In genomic region chrX:53261573-53261972, GRCh38 we compare ENCODE assay signal across 18 cellular contexts. TPM values are rescaled to one million over a fixed set of nuclear protein-coding genes. Genes with fewer than 3 reads are reported as not detected.
A peak's percentile ranks its signal among the peaks of the same experiment; 100 is the strongest.
DNase-seq lines count a peak whose midpoint lies in the region; ATAC-seq, FAIRE-seq and TF ChIP-seq lines count a peak whose summit lies in the region.
"Had no signal": no experiment of that assay in that cellular context is flagged by ENCODE, and none has a peak within 500 bp of the region (broad histone marks: within the 10 kb centered on the region; RNA-seq: fewer than 3 reads in every experiment).

No MANE protein-coding gene starts in this region.

- H3K27ac Mint-ChIP-seq in activated naive CD4-positive, alpha-beta T cell treated with anti-CD3 and anti-CD28 coated beads, Interleukin-2, amount 10 ng/mL, durations not matched to agents 7 days and 5 days: no peak overlapping the region
- H3K27ac Mint-ChIP-seq in stimulated activated naive B cell treated with anti-CD40 and anti-IgM and Interleukin-4, amounts not matched to agents 10 μg/mL and 1 μg/mL and 100 μg/mL, for 72 hours: no peak overlapping the region
- H3K27ac Mint-ChIP-seq: activated naive CD4-positive, alpha-beta T cell treated with anti-CD3 and anti-CD28 coated beads for 36 hours; activated T-cell treated with anti-CD3 and anti-CD28 coated beads, Interleukin-2, amount 50 U/mL, for 24 hours had no signal

- no peaks in the 10 kb centered on the region for H3K9me3 ChIP-seq in K562 (replicated peaks; ENCODE audit: control insufficient read depth, insufficient read depth, low read depth, low read length)
- H3K9me3 ChIP-seq: colonic mucosa, heart left ventricle, neutrophil, SJSA1 had no signal

- intact Hi-C loops in K562 (cut with micrococcal nuclease): no loop called here

- H3K4me3 ChIP-seq in K562: no peak overlapping the region
- no peak overlapping the region for H3K4me3 ChIP-seq in coronary artery
- H3K4me3 ChIP-seq: colonic mucosa, heart left ventricle, SJSA1 had no signal

- no TSS peak for BruUV-seq in K562 (replicated peaks; lab: Mats Ljungman, UMichigan)

- ATAC-seq in K562: no peak
- ATAC-seq in stimulated activated naive B cell treated with anti-CD40 and anti-IgM and Interleukin-4, amounts not matched to agents 10 μg/mL and 1 μg/mL and 100 μg/mL, for 72 hours (replicated peaks): peak; percentile 38 to 47
- no peak for ATAC-seq in HG02571 (IDR thresholded peaks at IDR 0.05; ENCODE audit: unreplicated experiment)
- ATAC-seq: heart left ventricle had no signal

- H3K27ac ChIP-seq in K562 (ENCODE audit: extremely low read depth, low read depth, low read length) (no peak overlapping the region), coronary artery (no peak overlapping the region)
- H3K27ac ChIP-seq: colonic mucosa, heart left ventricle, neutrophil, SJSA1 had no signal

- peaks cover 26% of the 10 kb centered on the region for H3K4me1 Mint-ChIP-seq in activated naive CD4-positive, alpha-beta T cell treated with anti-CD3 and anti-CD28 coated beads, Interleukin-2, amount 10 ng/mL, durations not matched to agents 7 days and 5 days
- H3K4me1 Mint-ChIP-seq in stimulated activated naive B cell treated with anti-CD40 and anti-IgM and Interleukin-4, amounts not matched to agents 10 μg/mL and 1 μg/mL and 100 μg/mL, for 72 hours: peaks cover 18 to 20% of the 10 kb centered on the region in 2 donors

- POLR2A ChIA-PET in K562 (lab: Yijun Ruan, JAX): interaction anchor here (0.7 kb wide), 1 partner anchor 9 kb away, joined by 3 read pairs; no protein-coding TSS in a partner anchor

- TF ChIP-seq CTCF in K562 (IDR thresholded peaks at IDR 0.05 in 2 of 3, conservative IDR thresholded peaks at IDR 0.05 in 1 of 3; ENCODE audit: insufficient read depth in 2 of 3, low read depth in 1 of 3, low read length in 3 of 3) (no peak), coronary artery (IDR thresholded peaks at IDR 0.05) (no peak)

- FAIRE-seq in K562 (lab: Jason Lieb, UNC): no peak

- DNase-seq in activated naive CD4-positive, alpha-beta T cell treated with anti-CD3 and anti-CD28 coated beads, Interleukin-2, amount 10 ng/mL, durations not matched to agents 7 days and 5 days: peak; percentile 32
- DNase-seq in activated naive CD4-positive, alpha-beta T cell treated with Interleukin-2 at 50 U/mL for 16 hours: no peak
- DNase-seq in MV-4-11 (lab: John Stamatoyannopoulos, UW) (peak; percentile 32), K562 (ENCODE audit: extremely low read depth in 1 of 4, low spot score in 3 of 4) (no peak), coronary artery (ENCODE audit: low spot score) (no peak)
- no peak for DNase-seq in stimulated activated naive B cell treated with anti-CD40 and anti-IgM and Interleukin-4, amounts not matched to agents 10 μg/mL and 1 μg/mL and 100 μg/mL, for 72 hours
- DNase-seq in activated CD8-positive, alpha-beta memory T cell treated with anti-CD3 and anti-CD28 coated beads, Interleukin-2, amount 50 U/mL, for 4 hours: no peak
- DNase-seq: activated naive CD4-positive, alpha-beta T cell treated with anti-CD3 and anti-CD28 coated beads for 36 hours; activated T-cell treated with anti-CD3 and anti-CD28 coated beads, Interleukin-2, amount 50 U/mL, for 24 hours; colonic mucosa; DND-41; heart left ventricle; NCI-H1417 treated with DMSO at 0.1 percent for 48 hours; NCI-H748 treated with DMSO at 0.1 percent for 48 hours; T1000 had no signal

- peaks cover 2% of the 10 kb centered on the region; the same call in 1 of the 3 replicates for H3K36me3 ChIP-seq in K562 (ENCODE audit: control insufficient read depth, insufficient read depth, low read length)
- H3K36me3 ChIP-seq: colonic mucosa, heart left ventricle, neutrophil, SJSA1 had no signal

- H3K36me3 Mint-ChIP-seq in activated naive CD4-positive, alpha-beta T cell treated with anti-CD3 and anti-CD28 coated beads, Interleukin-2, amount 10 ng/mL, durations not matched to agents 7 days and 5 days: no peaks in the 10 kb centered on the region
- H3K36me3 Mint-ChIP-seq in stimulated activated naive B cell treated with anti-CD40 and anti-IgM and Interleukin-4, amounts not matched to agents 10 μg/mL and 1 μg/mL and 100 μg/mL, for 72 hours: no peaks in the 10 kb centered on the region

- peaks cover 6% of the 10 kb centered on the region; the same call in 2 of the 3 replicates for H3K79me2 ChIP-seq in K562 (ENCODE audit: control insufficient read depth, insufficient read depth, low read length)

- H3K4me2 ChIP-seq in K562 (ENCODE audit: insufficient read depth, low read length): no peak overlapping the region

- WGBS in K562 (ENCODE audit: insufficient coverage, low coverage, missing lambda C conversion rate): 16% methylated on average over 6 of the region's 6 CpGs

- H3K4me1 ChIP-seq in K562 (replicated peaks in 1 of 2; ENCODE audit: control insufficient read depth in 2 of 2, insufficient read depth in 2 of 2, low read length in 2 of 2): peaks cover 51% of the 10 kb centered on the region in 2 experiments; a peak in 4 of 5 replicates
- H3K4me1 ChIP-seq: colonic mucosa had no signal

- in situ Hi-C loops in K562 (cut with MboI): no loop called here

- no peaks in the 10 kb centered on the region for H4K20me1 ChIP-seq in K562 (replicated peaks; ENCODE audit: control insufficient read depth, insufficient read depth, low read length)

- H2AFZ ChIP-seq in K562 (ENCODE audit: low read depth, low read length): no peak overlapping the region

- TF ChIP-seq EP300 in K562 (IDR thresholded peaks at IDR 0.05; ENCODE audit: low read length): no peak

- H3K27me3 Mint-ChIP-seq in activated naive CD4-positive, alpha-beta T cell treated with anti-CD3 and anti-CD28 coated beads, Interleukin-2, amount 10 ng/mL, durations not matched to agents 7 days and 5 days: peaks cover 42% of the 10 kb centered on the region
- peaks cover 7 to 58% of the 10 kb centered on the region in 2 donors for H3K27me3 Mint-ChIP-seq in stimulated activated naive B cell treated with anti-CD40 and anti-IgM and Interleukin-4, amounts not matched to agents 10 μg/mL and 1 μg/mL and 100 μg/mL, for 72 hours

- no peaks in the 10 kb centered on the region for H3K9me1 ChIP-seq in K562 (ENCODE audit: control insufficient read depth, insufficient read depth, low read length)

- TF ChIP-seq POLR2A in K562 (conservative IDR thresholded peaks at IDR 0.05): no peak

- no peaks in the 10 kb centered on the region for H3K27me3 ChIP-seq in K562 (ENCODE audit: control insufficient read depth in 2 of 2, insufficient read depth in 2 of 2, low read length in 2 of 2)
- H3K27me3 ChIP-seq: colonic mucosa, SJSA1 had no signal

- CTCF ChIA-PET in activated naive CD4-positive, alpha-beta T cell treated with anti-CD3 and anti-CD28 coated beads, Interleukin-2, amount 10 ng/mL, durations not matched to agents 7 days and 5 days (lab: Charles Lee): no interaction called here
- CTCF ChIA-PET in K562 (lab: Yijun Ruan, JAX; ENCODE audit: low intra/inter-chr PET ratio): no interaction called here

- H3K9me3 Mint-ChIP-seq in activated naive CD4-positive, alpha-beta T cell treated with anti-CD3 and anti-CD28 coated beads, Interleukin-2, amount 10 ng/mL, durations not matched to agents 7 days and 5 days: no peaks in the 10 kb centered on the region
- no peaks in the 10 kb centered on the region for H3K9me3 Mint-ChIP-seq in stimulated activated naive B cell treated with anti-CD40 and anti-IgM and Interleukin-4, amounts not matched to agents 10 μg/mL and 1 μg/mL and 100 μg/mL, for 72 hours
- H3K9me3 Mint-ChIP-seq: activated naive CD4-positive, alpha-beta T cell treated with anti-CD3 and anti-CD28 coated beads for 36 hours; activated T-cell treated with anti-CD3 and anti-CD28 coated beads, Interleukin-2, amount 50 U/mL, for 24 hours had no signal

- H3K4me3 Mint-ChIP-seq in activated naive CD4-positive, alpha-beta T cell treated with anti-CD3 and anti-CD28 coated beads, Interleukin-2, amount 10 ng/mL, durations not matched to agents 7 days and 5 days: no peak overlapping the region
- H3K4me3 Mint-ChIP-seq in stimulated activated naive B cell treated with anti-CD40 and anti-IgM and Interleukin-4, amounts not matched to agents 10 μg/mL and 1 μg/mL and 100 μg/mL, for 72 hours: no peak overlapping the region
- H3K4me3 Mint-ChIP-seq: activated naive CD4-positive, alpha-beta T cell treated with anti-CD3 and anti-CD28 coated beads for 36 hours; activated T-cell treated with anti-CD3 and anti-CD28 coated beads, Interleukin-2, amount 50 U/mL, for 24 hours had no signal

- H3K9ac ChIP-seq in K562 (ENCODE audit: insufficient read depth in 1 of 2, low read depth in 2 of 2, low read length in 2 of 2): no peak overlapping the region

- no peak for TF ChIP-seq RAD21 in K562 (CRISPR knock-in tag; conservative IDR thresholded peaks at IDR 0.05 in 1 of 2, IDR thresholded peaks at IDR 0.05 in 1 of 2)

RNA-seq across cellular contexts. Expression of gene IQSEC2, which starts 19.8 kb away (rescaled TPM):
- 57.2 and 111 TPM in 2 replicates for total RNA-seq in K562 (2011; cell fraction: chromatin; rRNA removed; ENCODE audit: low replicate concordance)
- total RNA-seq in K562 (2011; cell fraction: nucleolus; rRNA removed): 39.6 and 44.2 TPM in 2 replicates
- 63.2 and 85.5 TPM in 2 replicates for total RNA-seq in K562 (2011; cell fraction: nucleoplasm; rRNA removed)
- total RNA-seq in K562 (2014; rRNA removed) (18.9 and 20.1 TPM in 2 replicates), K562 (2014; rRNA removed; fragmentation: Illumina TruSeq; extraction: Trizol) (12.3 TPM in 2 replicates), K562 (2015; rRNA removed; fragmentation: Illumina TruSeq; extraction: Trizol) (10.5 and 11.5 TPM in 2 replicates), K562 (2021) (35.9 and 41.8 TPM in 2 replicates)
- polyA plus RNA-seq in K562 (2011; rRNA removed) (23.9 and 25.8 TPM in 2 replicates), K562 (2014; fragmentation: Illumina TruSeq; extraction: Trizol) (31.4 and 32.8 TPM in 2 replicates), K562 (2014; fragmentation: Nextera tagmentation; extraction: Ambion mirVana) (1 to 10 TPM; 2.7 to 2.8 TPM), K562 (2014; rRNA removed) (25.6 and 29.4 TPM in 2 replicates)
- 17.7 and 23.5 TPM in 2 replicates for polyA plus RNA-seq in K562 (2011; cell fraction: cytosol; rRNA removed)
- 55.7 and 92.8 TPM in 2 replicates for polyA plus RNA-seq in K562 (2011; cell fraction: nucleus; rRNA removed)
- 24.4 and 70.9 TPM in 2 replicates for polyA plus RNA-seq in K562 (2012)
- 14.2 and 18.2 TPM in 2 replicates for polyA minus RNA-seq in K562 (2011; rRNA and poly(A)+ RNA removed)
- 16.8 and 18.3 TPM in 2 replicates for polyA minus RNA-seq in K562 (2011; cell fraction: cytosol; rRNA and poly(A)+ RNA removed)
- polyA minus RNA-seq in K562 (2011; cell fraction: nucleus; rRNA and poly(A)+ RNA removed): 32.3 and 34.9 TPM in 2 replicates

RNA-seq across cellular contexts. Expression of gene KDM5C, which starts 36.6 kb away (rescaled TPM):
- 402 and 573 TPM in 2 replicates for total RNA-seq in K562 (2011; cell fraction: chromatin; rRNA removed; ENCODE audit: low replicate concordance)
- 257 and 272 TPM in 2 replicates for total RNA-seq in K562 (2011; cell fraction: nucleolus; rRNA removed)
- total RNA-seq in K562 (2011; cell fraction: nucleoplasm; rRNA removed): 184 and 231 TPM in 2 replicates
- total RNA-seq in K562 (2014; rRNA removed): 61.1 and 82.1 TPM in 2 replicates
- total RNA-seq in K562 (2014; rRNA removed; fragmentation: Illumina TruSeq; extraction: Trizol): 44.5 and 53.1 TPM in 2 replicates
- 41.4 and 43.4 TPM in 2 replicates for total RNA-seq in K562 (2015; rRNA removed; fragmentation: Illumina TruSeq; extraction: Trizol)
- 110 and 136 TPM in 2 replicates for total RNA-seq in K562 (2021)
- 52.4 and 82.6 TPM in 2 replicates for polyA plus RNA-seq in K562 (2011; rRNA removed)
- polyA plus RNA-seq in K562 (2011; cell fraction: cytosol; rRNA removed): 45.7 and 53.1 TPM in 2 replicates
- polyA plus RNA-seq in K562 (2011; cell fraction: nucleus; rRNA removed): 311 and 369 TPM in 2 replicates
- 64.3 and 71.8 TPM in 2 replicates for polyA plus RNA-seq in K562 (2012)
- polyA plus RNA-seq in K562 (2014; fragmentation: Illumina TruSeq; extraction: Trizol): 59.1 and 66.6 TPM in 2 replicates
- polyA plus RNA-seq in K562 (2014; fragmentation: Nextera tagmentation; extraction: Ambion mirVana): under 1 TPM; 0.62 to 0.83 TPM
- polyA plus RNA-seq in K562 (2014; rRNA removed): 44.0 and 64.7 TPM in 2 replicates
- 81.5 and 92.7 TPM in 2 replicates for polyA minus RNA-seq in K562 (2011; rRNA and poly(A)+ RNA removed)
- 71.3 and 80.0 TPM in 2 replicates for polyA minus RNA-seq in K562 (2011; cell fraction: cytosol; rRNA and poly(A)+ RNA removed)
- 113 and 144 TPM in 2 replicates for polyA minus RNA-seq in K562 (2011; cell fraction: nucleus; rRNA and poly(A)+ RNA removed)

Comparison
In these comparisons a context has a peak if more than half of its experiments do, and no peak if none do; other contexts are left out.
1. DNase-seq: peak in activated naive CD4-positive, alpha-beta T cell treated with anti-CD3 and anti-CD28 coated beads, Interleukin-2, amount 10 ng/mL, durations not matched to agents 7 days and 5 days (single experiment) and MV-4-11 (single experiment); none in activated naive CD4-positive, alpha-beta T cell treated with Interleukin-2 at 50 U/mL for 16 hours (single experiment), K562 (0 of 4), stimulated activated naive B cell treated with anti-CD40 and anti-IgM and Interleukin-4, amounts not matched to agents 10 μg/mL and 1 μg/mL and 100 μg/mL, for 72 hours (single experiment), coronary artery (single experiment) and activated CD8-positive, alpha-beta memory T cell treated with anti-CD3 and anti-CD28 coated beads, Interleukin-2, amount 50 U/mL, for 4 hours (single experiment).
2. ATAC-seq: peak in stimulated activated naive B cell treated with anti-CD40 and anti-IgM and Interleukin-4, amounts not matched to agents 10 μg/mL and 1 μg/mL and 100 μg/mL, for 72 hours (2 of 2); none in K562 (single experiment) and HG02571 (single experiment).